In genomic region chr22:23281406-23282088, GRCh38 we compare ENCODE assay signal across 8 cellular contexts.
A peak's percentile ranks its signal among the peaks of the same experiment; 100 is the strongest.
DNase-seq lines count a peak whose midpoint lies in the region; ATAC-seq and TF ChIP-seq lines count a peak whose summit lies in the region.

No MANE protein-coding gene starts in this region.

- ATAC-seq in gastroesophageal sphincter = peak; percentile 79
- ATAC-seq in omental fat pad (ENCODE audit: low FRiP score) = peak; percentile 46
- no peak for ATAC-seq in GM21423 (IDR thresholded peaks at IDR 0.05; ENCODE audit: unreplicated experiment)

- TF ChIP-seq EP300 in gastroesophageal sphincter (IDR thresholded peaks at IDR 0.05) = no peak

- H3K27me3 ChIP-seq in gastroesophageal sphincter = no peaks in the 10 kb centered on the region

- TF ChIP-seq CTCF in gastroesophageal sphincter (IDR thresholded peaks at IDR 0.05) = peak in 3 of 4 experiments; percentile 97 to 98 (median 98)
- TF ChIP-seq CTCF in omental fat pad (IDR thresholded peaks at IDR 0.05) = peak in 2 of 3 donors; percentile 80 to 89

- H3K9me3 ChIP-seq in gastroesophageal sphincter = no peaks in the 10 kb centered on the region

- H3K4me3 ChIP-seq in gastroesophageal sphincter = peak overlapping the region in 1 of 2 donors; percentile 27

- whole genome bisulfite sequencing in gastroesophageal sphincter (ENCODE audit: low coverage in 1 of 2), 2 donors = 0 to 10% methylated on average over 2 of the region's 21 CpGs

- H3K36me3 ChIP-seq in gastroesophageal sphincter = peaks cover 0 to 80% of the 10 kb centered on the region in 2 donors

- peak; percentile 75 for DNase-seq in DMS53 (lab: John Stamatoyannopoulos, UW)
- peak; percentile 21 for DNase-seq in KG1 (lab: John Stamatoyannopoulos, UW)
- peak; percentile 72 to 76 for DNase-seq in SHP77 (lab: John Stamatoyannopoulos, UW)
- DNase-seq in activated gamma-delta T cell treated with anti-CD3 and anti-CD28 coated beads, Interleukin-2, amount 50 U/mL, for 16 hours (ENCODE audit: low read depth) = peak; percentile 70
- peak; percentile 65 for DNase-seq in omental fat pad (ENCODE audit: low spot score)
- DNase-seq in superior temporal gyrus (ENCODE audit: extremely low spot score) = peak; percentile 91

- H3K4me1 ChIP-seq in gastroesophageal sphincter = peaks cover 0 to 85% (median 34%) of the 10 kb centered on the region in 3 donors

- TF ChIP-seq POLR2A in gastroesophageal sphincter (IDR thresholded peaks at IDR 0.05) = peak in 1 of 2 donors; percentile 12

- H3K27ac ChIP-seq in gastroesophageal sphincter = peak overlapping the region; percentile 55 to 93 (median 90)

Comparison
In these comparisons a context has a peak if more than half of its experiments do, and no peak if none do; other contexts are left out.
1. DNase-seq: peak in every context shown above with its lines; median percentile 91 in superior temporal gyrus; 75 in DMS53; 74 in SHP77; 70 in activated gamma-delta T cell treated with anti-CD3 and anti-CD28 coated beads, Interleukin-2, amount 50 U/mL, for 16 hours; 65 in omental fat pad; 21 in KG1.